Comparison of ENCODE assay signal across 8 cellular contexts in genomic region chr18:8367217-8367988, GRCh38.
A peak's percentile ranks its signal among the peaks of the same experiment; 100 is the strongest.
DNase-seq lines count a peak whose midpoint lies in the region; ATAC-seq and TF ChIP-seq lines count a peak whose summit lies in the region.

No MANE protein-coding gene starts in this region.

- no peak overlapping the region for H4K8ac ChIP-seq in IMR-90 (ENCODE audit: low read depth in 2 of 2, low read length in 2 of 2)

- H3K4me3 ChIP-seq in IMR-90 (ENCODE audit: insufficient read depth, low read depth, low read length) (no peak overlapping the region), esophagus squamous epithelium (peak overlapping the region in 3 of 4 donors; percentile 30 to 61 (median 34)), lower leg skin (ENCODE audit: low read depth, poor library complexity, severe bottlenecking) (no peak overlapping the region)

- H3K4me3 Mint-ChIP-seq in WTC11, result peak overlapping the region; percentile 61
- H3K4me3 Mint-ChIP-seq in natural killer cell treated with Interleukin-12 subunit alpha and Interleukin-12 subunit beta and Interleukin-15 and Interleukin-18, amount 100 ng/mL, for 72 hours, result peak overlapping the region; percentile 21

- DNase-seq in DMS79 treated with DMSO at 0.1 percent for 48 hours (lab: John Stamatoyannopoulos, UW) (peak; percentile 63), IMR-90 (no peak), WTC11 (ENCODE audit: low spot score) (peak; percentile 82), esophagus squamous epithelium (lab: John Stamatoyannopoulos, UW) (no peak), lower leg skin (ENCODE audit: low spot score in 2 of 2) (no peak)
- DNase-seq in natural killer cell treated with Interleukin-12 subunit alpha and Interleukin-12 subunit beta and Interleukin-15 and Interleukin-18, amount 100 ng/mL, for 72 hours (ENCODE audit: low spot score), result no peak

- no peaks in the 10 kb centered on the region for H4K20me1 ChIP-seq in IMR-90 (ENCODE audit: insufficient read depth, low read length)

- H3K4ac ChIP-seq in IMR-90 (ENCODE audit: low read depth, low read length), result no peak overlapping the region

- in situ Hi-C loops in IMR-90 (cut with MboI; ENCODE audit: low sequenced_read_pairs), result no loop called here

- TF ChIP-seq POLR2A in IMR-90 (IDR thresholded peaks at IDR 0.05; ENCODE audit: low read depth, low read length) (no peak), esophagus squamous epithelium (IDR thresholded peaks at IDR 0.05) (no peak), lower leg skin (IDR thresholded peaks at IDR 0.05) (no peak)

- H2AK9ac ChIP-seq in IMR-90 (replicated peaks; ENCODE audit: low read depth, low read length, poor library complexity), result no peak overlapping the region

- peaks cover 18% of the 10 kb centered on the region for H3K4me1 Mint-ChIP-seq in WTC11
- H3K4me1 Mint-ChIP-seq in natural killer cell treated with Interleukin-12 subunit alpha and Interleukin-12 subunit beta and Interleukin-15 and Interleukin-18, amount 100 ng/mL, for 72 hours (ENCODE audit: low read depth in 2 of 2), result no peaks in the 10 kb centered on the region

- no peak overlapping the region for H2BK20ac ChIP-seq in IMR-90 (ENCODE audit: low read depth, low read length)

- intact Hi-C loops in IMR-90 (cut with micrococcal nuclease) (no loop called here), esophagus squamous epithelium (cut with DNase I) (no loop called here), lower leg skin (cut with DNase I; ENCODE audit: low total_unique reads) (no loop called here)

- POLR2A ChIA-PET in IMR-90 (lab: Charles Lee; ENCODE audit: unreplicated experiment), result no interaction called here
- POLR2A ChIA-PET in WTC11 (lab: Charles Lee), result no interaction called here

- no peak overlapping the region for H3K23ac ChIP-seq in IMR-90 (ENCODE audit: low read depth, low read length)

- H3K27ac Mint-ChIP-seq in WTC11, result no peak overlapping the region
- no peak overlapping the region for H3K27ac Mint-ChIP-seq in natural killer cell treated with Interleukin-12 subunit alpha and Interleukin-12 subunit beta and Interleukin-15 and Interleukin-18, amount 100 ng/mL, for 72 hours

- peak; percentile 35 for TF ChIP-seq CTCF in IMR-90 (conservative IDR thresholded peaks at IDR 0.05; ENCODE audit: low read depth, low read length)
- TF ChIP-seq CTCF in WTC11 (IDR thresholded peaks at IDR 0.05), result no peak
- peak in 5 of 6 experiments; percentile 27 to 52 (median 33) for TF ChIP-seq CTCF in esophagus squamous epithelium (IDR thresholded peaks at IDR 0.05)
- TF ChIP-seq CTCF in lower leg skin (IDR thresholded peaks at IDR 0.05), result no peak

- H3K27me3 Mint-ChIP-seq in WTC11 (ENCODE audit: low read depth), result peaks cover 12% of the 10 kb centered on the region
- H3K27me3 Mint-ChIP-seq in natural killer cell treated with Interleukin-12 subunit alpha and Interleukin-12 subunit beta and Interleukin-15 and Interleukin-18, amount 100 ng/mL, for 72 hours, result peaks cover 15 to 17% of the 10 kb centered on the region in 2 donors

- WGBS in IMR-90 (ENCODE audit: extremely low coverage in 2 of 2, insufficient read length in 1 of 2), 2 experiments, result 6% methylated on average over 14 of the region's 47 CpGs; no CpG with 5 or more reads in 1 of the 2 experiments
- 9 to 13% methylated on average over 10 to 31 of the region's 47 CpGs for WGBS in esophagus squamous epithelium, 2 donors
- WGBS in lower leg skin, 2 donors, result 8 to 10% methylated on average over 46 to 47 of the region's 47 CpGs

- peaks cover 13% of the 10 kb centered on the region for H3K4me1 ChIP-seq in IMR-90 (ENCODE audit: control insufficient read depth, insufficient read depth, low read length)
- peaks cover 0 to 13% (median 10%) of the 10 kb centered on the region in 3 donors for H3K4me1 ChIP-seq in esophagus squamous epithelium

- H3K27me3 ChIP-seq in IMR-90 (ENCODE audit: control insufficient read depth, insufficient read depth, low read length) (peaks cover 3% of the 10 kb centered on the region), esophagus squamous epithelium (peaks cover 0 to 21% (median 0%) of the 10 kb centered on the region in 4 donors)

- no peak overlapping the region for H3K56ac ChIP-seq in IMR-90 (ENCODE audit: extremely low read depth, insufficient read depth, low read length)

- H4K91ac ChIP-seq in IMR-90 (ENCODE audit: insufficient read depth, low read depth, low read length), result no peak overlapping the region; the same call in 1 of the 2 replicates

- H3K9me3 ChIP-seq in IMR-90 (ENCODE audit: control insufficient read depth, insufficient read depth, low read length) (no peaks in the 10 kb centered on the region), esophagus squamous epithelium (no peaks in the 10 kb centered on the region)

- TF ChIP-seq RAD21 in IMR-90 (IDR thresholded peaks at IDR 0.05; ENCODE audit: low read length), result peak; percentile 23; the same call in 1 of the 2 replicates

- H2BK5ac ChIP-seq in IMR-90 (ENCODE audit: low read depth, low read length, poor library complexity, severe bottlenecking), result no peak overlapping the region

- no peak overlapping the region for H4K5ac ChIP-seq in IMR-90 (ENCODE audit: low read depth, low read length)

- ATAC-seq in IMR-90 (ENCODE audit: low read depth), result peak; percentile 28; the same call in 1 of the 2 replicates
- ATAC-seq in WTC11, result peak; percentile 90
- ATAC-seq in natural killer cell treated with Interleukin-12 subunit alpha and Interleukin-12 subunit beta and Interleukin-15 and Interleukin-18, amount 100 ng/mL, for 72 hours, result peak; percentile 58 to 60
- ATAC-seq in HG03097 (IDR thresholded peaks at IDR 0.05; ENCODE audit: low FRiP score, unreplicated experiment), result no peak
- ATAC-seq in GM21529 (IDR thresholded peaks at IDR 0.05; ENCODE audit: unreplicated experiment), result no peak

- H3K9me1 ChIP-seq in IMR-90 (ENCODE audit: insufficient read depth, low read length), result peaks cover 8% of the 10 kb centered on the region; the same call in 1 of the 2 replicates

- H3K4me2 ChIP-seq in IMR-90 (ENCODE audit: low read depth, low read length), result peak overlapping the region; percentile 78

- H3K9me3 Mint-ChIP-seq in WTC11, result no peaks in the 10 kb centered on the region
- H3K9me3 Mint-ChIP-seq in natural killer cell treated with Interleukin-12 subunit alpha and Interleukin-12 subunit beta and Interleukin-15 and Interleukin-18, amount 100 ng/mL, for 72 hours, result no peaks in the 10 kb centered on the region

- H3K18ac ChIP-seq in IMR-90 (ENCODE audit: low read depth, low read length), result no peak overlapping the region

- H3K36me3 ChIP-seq in IMR-90 (ENCODE audit: control insufficient read depth, insufficient read depth, low read length) (no peaks in the 10 kb centered on the region; the same call in 1 of the 2 replicates), esophagus squamous epithelium (peaks cover 0 to 5% (median 0%) of the 10 kb centered on the region in 3 donors)

- no TSS peak for BruUV-seq in IMR-90 (replicated peaks; lab: Mats Ljungman, UMichigan)

- H2BK15ac ChIP-seq in IMR-90 (ENCODE audit: low read depth, low read length), result no peak overlapping the region

- no peak overlapping the region for H3K14ac ChIP-seq in IMR-90 (replicated peaks; ENCODE audit: low read depth, low read length)

- no peaks in the 10 kb centered on the region for H3K36me3 Mint-ChIP-seq in WTC11
- H3K36me3 Mint-ChIP-seq in natural killer cell treated with Interleukin-12 subunit alpha and Interleukin-12 subunit beta and Interleukin-15 and Interleukin-18, amount 100 ng/mL, for 72 hours, result no peaks in the 10 kb centered on the region

- dilution Hi-C loops in IMR-90 (cut with HindIII; ENCODE audit: low sequenced_read_pairs, unreplicated experiment), result no loop called here

- H2BK120ac ChIP-seq in IMR-90 (ENCODE audit: low read depth, low read length), result no peak overlapping the region

- no peaks in the 10 kb centered on the region for H3K79me1 ChIP-seq in IMR-90 (ENCODE audit: low read depth in 1 of 2, low read length in 2 of 2)

- H2AK5ac ChIP-seq in IMR-90 (ENCODE audit: low read depth, low read length), result no peak overlapping the region

- CTCF ChIA-PET in IMR-90 (lab: Yijun Ruan, JAX), result no interaction called here
- CTCF ChIA-PET in WTC11 (lab: Charles Lee), result interaction anchor here (0.6 to 1.2 kb wide), 6 partner anchors 12 to 113 kb away, joined by 3 to 4 read pairs (median 3); no protein-coding TSS in a partner anchor

- no peak overlapping the region for H3K9ac ChIP-seq in IMR-90 (ENCODE audit: low read depth, low read length)

- H2AFZ ChIP-seq in IMR-90 (replicated peaks; ENCODE audit: low read length, poor library complexity), result peak overlapping the region; percentile 67

- H3K27ac ChIP-seq in IMR-90 (ENCODE audit: insufficient read depth, low read length), result no peak overlapping the region
- H3K27ac ChIP-seq in esophagus squamous epithelium, result no peak overlapping the region

TF ChIP-seq in IMR-90, 13 proteins besides CTCF, POLR2A, EP300 and RAD21 (continues in another document):
- TF ChIP-seq CEBPB (IDR thresholded peaks at IDR 0.05; ENCODE audit: low read depth, low read length) (no peak), NFE2L2 (IDR thresholded peaks at IDR 0.05; ENCODE audit: low read depth, low read length) (no peak), CHD1 (IDR thresholded peaks at IDR 0.05; ENCODE audit: low read depth, low read length) (no peak), RFX5 (IDR thresholded peaks at IDR 0.05; ENCODE audit: low read depth, low read length) (no peak), RCOR1 (IDR thresholded peaks at IDR 0.05; ENCODE audit: insufficient replicate concordance, low read length) (no peak), USF2 (IDR thresholded peaks at IDR 0.05; ENCODE audit: low read depth, low read length) (no peak)

TF ChIP-seq in WTC11, 78 proteins besides CTCF, POLR2A, EP300 and RAD21 (continues in another document):
- TF ChIP-seq E2F5 (CRISPR knock-in tag; IDR thresholded peaks at IDR 0.05) (peak; percentile 82; the same call in 1 of the 2 replicates), ATF1 (CRISPR knock-in tag; IDR thresholded peaks at IDR 0.05) (no peak), IRF1 (CRISPR knock-in tag; IDR thresholded peaks at IDR 0.05) (no peak)

Comparison
In these comparisons a context has a peak if more than half of its experiments do, and no peak if none do; other contexts are left out.
1. DNase-seq: peak in DMS79 treated with DMSO at 0.1 percent for 48 hours (single experiment) and WTC11 (single experiment); none in IMR-90 (single experiment), esophagus squamous epithelium (single experiment), natural killer cell treated with Interleukin-12 subunit alpha and Interleukin-12 subunit beta and Interleukin-15 and Interleukin-18, amount 100 ng/mL, for 72 hours (single experiment) and lower leg skin (0 of 2).
2. ATAC-seq: peak in IMR-90 (single experiment), WTC11 (single experiment) and natural killer cell treated with Interleukin-12 subunit alpha and Interleukin-12 subunit beta and Interleukin-15 and Interleukin-18, amount 100 ng/mL, for 72 hours (2 of 2); none in HG03097 (single experiment) and GM21529 (single experiment).
3. H3K4me3 ChIP-seq: peak in esophagus squamous epithelium (3 of 4); none in IMR-90 (single experiment) and lower leg skin (single experiment).
4. CTCF ChIP-seq: peak in IMR-90 (single experiment) and esophagus squamous epithelium (5 of 6); none in WTC11 (single experiment) and lower leg skin (0 of 3).